In the genomic region with DNA sequence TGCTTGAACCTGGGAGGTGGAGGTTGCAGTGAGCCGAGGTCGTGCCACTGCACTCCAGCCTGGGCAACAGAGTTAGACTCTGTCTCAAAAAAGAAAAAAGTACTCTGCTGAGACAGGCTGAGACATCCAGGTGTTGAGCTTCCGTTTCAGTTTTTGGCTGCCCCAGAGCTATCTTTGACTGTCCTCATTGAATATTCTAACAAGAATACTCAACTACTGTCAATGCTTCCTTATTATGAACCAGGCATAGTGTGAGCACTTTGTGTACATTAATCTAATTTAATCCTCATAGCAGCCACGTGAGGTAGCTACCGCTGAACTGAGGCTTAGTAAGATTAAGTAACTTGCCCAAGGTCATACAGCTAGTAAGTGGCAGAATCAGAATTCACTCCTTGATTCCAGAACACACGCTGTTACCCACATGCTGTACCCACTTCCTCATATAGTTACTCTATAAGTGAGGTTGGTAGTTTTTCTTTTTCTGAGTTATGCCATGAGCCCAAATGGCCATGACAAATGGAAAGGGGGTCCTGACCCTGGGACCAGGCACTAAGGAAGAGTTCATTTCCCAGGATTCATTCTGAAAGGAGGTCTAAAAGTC, we compare ENCODE assay signal across 26 cellular contexts. TPM values are rescaled to one million over a fixed set of nuclear protein-coding genes. Genes with fewer than 3 reads are reported as not detected.
DNase-seq lines count a peak whose midpoint lies in the region; ATAC-seq lines count a peak whose summit lies in the region.
"Had no signal": no experiment of that assay in that cellular context is flagged by ENCODE, and none has a peak within 500 bp of the region (broad histone marks: within the 10 kb centered on the region; RNA-seq: fewer than 3 reads in every experiment).

No MANE protein-coding gene starts in this region.

- no peaks in the 10 kb centered on the region for H3K4me1 Mint-ChIP-seq in T-cell
- H3K4me1 Mint-ChIP-seq: activated naive CD4-positive, alpha-beta T cell treated with anti-CD3 and anti-CD28 coated beads, Interleukin-2, amount 10 ng/mL, durations not matched to agents 7 days and 5 days; activated T-helper 17 cell treated with anti-CD3 and anti-CD28 coated beads, Interleukin-2, amount 50 U/mL, for 72 hours; CD8-positive, alpha-beta memory T cell; naive thymus-derived CD4-positive, alpha-beta T cell; stimulated activated effector memory CD8-positive, alpha-beta T cell treated with anti-CD3 and anti-CD28 coated beads, Interleukin-12 subunit alpha, Interleukin-12 subunit beta, amount 100 ng/mL, for 72 hours had no signal

- no peaks in the 10 kb centered on the region for H3K36me3 Mint-ChIP-seq in T-cell
- H3K36me3 Mint-ChIP-seq: activated naive CD4-positive, alpha-beta T cell treated with anti-CD3 and anti-CD28 coated beads, Interleukin-2, amount 10 ng/mL, durations not matched to agents 7 days and 5 days; stimulated activated effector memory CD8-positive, alpha-beta T cell treated with anti-CD3 and anti-CD28 coated beads, Interleukin-12 subunit alpha, Interleukin-12 subunit beta, amount 100 ng/mL, for 72 hours had no signal

- no peaks in the 10 kb centered on the region for H3K9me3 Mint-ChIP-seq in T-cell
- H3K9me3 Mint-ChIP-seq: activated naive CD4-positive, alpha-beta T cell treated with anti-CD3 and anti-CD28 coated beads, Interleukin-2, amount 10 ng/mL, durations not matched to agents 7 days and 5 days; activated T-helper 17 cell treated with anti-CD3 and anti-CD28 coated beads, Interleukin-2, amount 50 U/mL, for 72 hours; CD8-positive, alpha-beta memory T cell; HFFc6; naive thymus-derived CD4-positive, alpha-beta T cell; stimulated activated effector memory CD8-positive, alpha-beta T cell treated with anti-CD3 and anti-CD28 coated beads, Interleukin-12 subunit alpha, Interleukin-12 subunit beta, amount 100 ng/mL, for 72 hours; T-helper 2 cell treated with Interferon-gamma antibody and Interleukin-4, amounts not matched to agents 5 μg/mL and 100 μg/mL, for 36 hours had no signal

- POLR2A ChIA-PET in T-cell (lab: Charles Lee): no interaction called here

- DNase-seq in MV-4-11 (lab: John Stamatoyannopoulos, UW) (peak; percentile 76), T-cell (no peak), mesenteric fat pad (ENCODE audit: low spot score) (no peak)
- no peak for DNase-seq in activated naive CD4-positive, alpha-beta T cell treated with anti-CD3 and anti-CD28 coated beads, Interleukin-2, amount 50 U/mL, for 16 hours
- DNase-seq: activated CD4-positive, alpha-beta T cell treated with anti-CD3 and anti-CD28 coated beads for 4 hours; activated CD8-positive, alpha-beta T cell treated with anti-CD3 and anti-CD28 coated beads, Interleukin-2, amount 10 ng/mL, durations not matched to agents 7 days and 5 days; activated naive CD4-positive, alpha-beta T cell treated with anti-CD3 and anti-CD28 coated beads, Interleukin-2, amount 10 ng/mL, durations not matched to agents 7 days and 5 days; amygdala; BE2C; CD8-positive, alpha-beta memory T cell; DMS 273 treated with DMSO at 0.1 percent for 48 hours; EL; HFFc6; kidney glomerular epithelial cell; naive thymus-derived CD4-positive, alpha-beta T cell; NCI-H1930; NCI-H2171 treated with DMSO at 0.1 percent for 48 hours; NCI-H510A; nucleus accumbens; SHP77 had no signal

- H3K27me3 Mint-ChIP-seq in T-cell: peaks cover 0 to 4% of the 10 kb centered on the region in 2 donors
- H3K27me3 Mint-ChIP-seq: activated naive CD4-positive, alpha-beta T cell treated with anti-CD3 and anti-CD28 coated beads, Interleukin-2, amount 10 ng/mL, durations not matched to agents 7 days and 5 days had no signal

- no peak overlapping the region for H3K4me3 Mint-ChIP-seq in T-cell
- H3K4me3 Mint-ChIP-seq: activated CD8-positive, alpha-beta T cell treated with anti-CD3 and anti-CD28 coated beads, Interleukin-2, amount 10 ng/mL, durations not matched to agents 7 days and 5 days; activated naive CD4-positive, alpha-beta T cell treated with anti-CD3 and anti-CD28 coated beads, Interleukin-2, amount 10 ng/mL, durations not matched to agents 7 days and 5 days; activated T-helper 17 cell treated with anti-CD3 and anti-CD28 coated beads, Interleukin-2, amount 50 U/mL, for 72 hours; CD8-positive, alpha-beta memory T cell; HFFc6; naive thymus-derived CD4-positive, alpha-beta T cell; stimulated activated effector memory CD8-positive, alpha-beta T cell treated with anti-CD3 and anti-CD28 coated beads, Interleukin-12 subunit alpha, Interleukin-12 subunit beta, amount 100 ng/mL, for 72 hours; T-helper 2 cell treated with Interferon-gamma antibody and Interleukin-4, amounts not matched to agents 5 μg/mL and 100 μg/mL, for 36 hours had no signal

- H3K27ac Mint-ChIP-seq in T-cell: no peak overlapping the region
- H3K27ac Mint-ChIP-seq: activated CD8-positive, alpha-beta T cell treated with anti-CD3 and anti-CD28 coated beads, Interleukin-2, amount 10 ng/mL, durations not matched to agents 7 days and 5 days; activated naive CD4-positive, alpha-beta T cell treated with anti-CD3 and anti-CD28 coated beads, Interleukin-2, amount 10 ng/mL, durations not matched to agents 7 days and 5 days; activated T-helper 17 cell treated with anti-CD3 and anti-CD28 coated beads, Interleukin-2, amount 50 U/mL, for 72 hours; CD8-positive, alpha-beta memory T cell; naive thymus-derived CD4-positive, alpha-beta T cell; stimulated activated effector memory CD8-positive, alpha-beta T cell treated with anti-CD3 and anti-CD28 coated beads, Interleukin-12 subunit alpha, Interleukin-12 subunit beta, amount 100 ng/mL, for 72 hours; T-helper 2 cell treated with Interferon-gamma antibody and Interleukin-4, amounts not matched to agents 5 μg/mL and 100 μg/mL, for 36 hours had no signal

- ATAC-seq in GM18517 (IDR thresholded peaks at IDR 0.05; ENCODE audit: unreplicated experiment): peak; percentile 53
- peak; percentile 72 for ATAC-seq in GM21723 (IDR thresholded peaks at IDR 0.05; ENCODE audit: unreplicated experiment)
- peak; percentile 88 for ATAC-seq in esophagus mucosa
- no peak for ATAC-seq in T-cell (replicated peaks in 1 of 4)
- ATAC-seq: activated CD8-positive, alpha-beta T cell treated with anti-CD3 and anti-CD28 coated beads, Interleukin-2, amount 10 ng/mL, durations not matched to agents 7 days and 5 days; activated T-helper 17 cell treated with anti-CD3 and anti-CD28 coated beads, Interleukin-2, amount 50 U/mL, for 72 hours; naive thymus-derived CD4-positive, alpha-beta T cell; stimulated activated effector memory CD8-positive, alpha-beta T cell treated with anti-CD3 and anti-CD28 coated beads, Interleukin-12 subunit alpha, Interleukin-12 subunit beta, amount 100 ng/mL, for 72 hours had no signal

- CTCF ChIA-PET in T-cell (lab: Charles Lee): interaction anchor here (0.5 to 0.6 kb wide), 2 partner anchors 12 to 77 kb away, joined by 3 read pairs; no protein-coding TSS in a partner anchor

RNA-seq across cellular contexts. Expression of a gene that starts 11.3 kb away (rescaled TPM):
- 6.0 TPM for total RNA-seq in esophagus mucosa
- total RNA-seq in T-cell: under 1 TPM in 4 of 5 donors, not detected in 1; 0.07 to 0.51 (median 0.16) TPM
- total RNA-seq in mesenteric fat pad: 21.1 TPM

RNA-seq across cellular contexts. Expression of a gene that starts 34.5 kb away (rescaled TPM):
- 19.6 TPM for total RNA-seq in esophagus mucosa
- total RNA-seq in T-cell: 10 to 100 TPM; 41.4 to 62.2 (median 49.0) TPM
- 62.3 TPM for total RNA-seq in mesenteric fat pad

Comparison
In these comparisons a context has a peak if more than half of its experiments do, and no peak if none do; other contexts are left out.
1. ATAC-seq: peak in GM18517 (single experiment), GM21723 (single experiment) and esophagus mucosa (single experiment); none in T-cell (0 of 4).